ENCODE assay signal across 8 cellular contexts in genomic region chr6:159973951-159974350, GRCh38. TPM values are rescaled to one million over a fixed set of nuclear protein-coding genes. Genes with fewer than 3 reads are reported as not detected.
DNase-seq lines count a peak whose midpoint lies in the region; ATAC-seq lines count a peak whose summit lies in the region.

No MANE protein-coding gene starts in this region.

- peak overlapping the region; percentile 83 for H3K27ac Mint-ChIP-seq in activated CD8-positive, alpha-beta memory T cell treated with anti-CD3 and anti-CD28 coated beads, Interleukin-2, amount 10 ng/mL, durations not matched to agents 7 days and 5 days

- H3K36me3 Mint-ChIP-seq in activated CD8-positive, alpha-beta memory T cell treated with anti-CD3 and anti-CD28 coated beads, Interleukin-2, amount 10 ng/mL, durations not matched to agents 7 days and 5 days = peaks cover 11% of the 10 kb centered on the region

- peak overlapping the region in 1 of 5 donors; percentile 40 for H3K9ac ChIP-seq in subcutaneous abdominal adipose tissue (ENCODE audit: low read length in 5 of 5)

- H3K4me3 Mint-ChIP-seq in activated CD8-positive, alpha-beta memory T cell treated with anti-CD3 and anti-CD28 coated beads, Interleukin-2, amount 10 ng/mL, durations not matched to agents 7 days and 5 days = peak overlapping the region; percentile 38

- no peaks in the 10 kb centered on the region for H3K9me3 Mint-ChIP-seq in activated CD8-positive, alpha-beta memory T cell treated with anti-CD3 and anti-CD28 coated beads, Interleukin-2, amount 10 ng/mL, durations not matched to agents 7 days and 5 days (ENCODE audit: low read depth)

- H3K27me3 ChIP-seq in subcutaneous abdominal adipose tissue (ENCODE audit: control insufficient read depth in 5 of 5, insufficient read depth in 4 of 5, low read length in 5 of 5) = peaks cover 0 to 2% (median 0%) of the 10 kb centered on the region in 5 donors

- DNase-seq in activated CD8-positive, alpha-beta memory T cell treated with anti-CD3 and anti-CD28 coated beads, Interleukin-2, amount 10 ng/mL, durations not matched to agents 7 days and 5 days = no peak
- no peak for DNase-seq in activated CD8-positive, alpha-beta memory T cell treated with anti-CD3 and anti-CD28 coated beads for 24 hours
- DNase-seq in NCI-H226 = peak; percentile 72
- no peak for DNase-seq in NCI-H146 (lab: John Stamatoyannopoulos, UW)
- no peak for DNase-seq in hepatic stellate cell (ENCODE audit: low spot score)

- H3K9me3 ChIP-seq in subcutaneous abdominal adipose tissue (ENCODE audit: control insufficient read depth in 5 of 5, low read length in 5 of 5) = no peaks in the 10 kb centered on the region

- H3K4me3 ChIP-seq in subcutaneous abdominal adipose tissue (ENCODE audit: low read depth in 1 of 5, low read length in 5 of 5) = no peak overlapping the region

- ATAC-seq in activated CD8-positive, alpha-beta memory T cell treated with anti-CD3 and anti-CD28 coated beads, Interleukin-2, amount 10 ng/mL, durations not matched to agents 7 days and 5 days = peak; percentile 34
- ATAC-seq in HG02798 (IDR thresholded peaks at IDR 0.05; ENCODE audit: poor library complexity, unreplicated experiment) (peak; percentile 58), esophagus mucosa (peak; percentile 39)

- peak overlapping the region; percentile 64 for H3K27ac ChIP-seq in subcutaneous abdominal adipose tissue (ENCODE audit: low read depth, low read length)

- peaks cover 85% of the 10 kb centered on the region for H3K4me1 Mint-ChIP-seq in activated CD8-positive, alpha-beta memory T cell treated with anti-CD3 and anti-CD28 coated beads, Interleukin-2, amount 10 ng/mL, durations not matched to agents 7 days and 5 days

- CTCF ChIA-PET in activated CD8-positive, alpha-beta memory T cell treated with anti-CD3 and anti-CD28 coated beads, Interleukin-2, amount 10 ng/mL, durations not matched to agents 7 days and 5 days (lab: Charles Lee) = interaction anchor here (0.9 to 1.5 kb wide), 2 partner anchors 10 to 13 kb away, joined by 3 to 4 read pairs; no protein-coding TSS in a partner anchor

- H3K27me3 Mint-ChIP-seq in activated CD8-positive, alpha-beta memory T cell treated with anti-CD3 and anti-CD28 coated beads, Interleukin-2, amount 10 ng/mL, durations not matched to agents 7 days and 5 days = no peaks in the 10 kb centered on the region

- peaks cover 16 to 61% (median 56%) of the 10 kb centered on the region in 5 donors for H3K4me1 ChIP-seq in subcutaneous abdominal adipose tissue (ENCODE audit: control insufficient read depth in 5 of 5, insufficient read depth in 5 of 5, low read length in 5 of 5)

- H3K36me3 ChIP-seq in subcutaneous abdominal adipose tissue (ENCODE audit: control insufficient read depth in 5 of 5, insufficient read depth in 5 of 5, low read length in 5 of 5) = no peaks in the 10 kb centered on the region

RNA-seq across cellular contexts. Expression of gene IGF2R, which starts 5.1 kb away (rescaled TPM):
- total RNA-seq in activated CD8-positive, alpha-beta memory T cell treated with anti-CD3 and anti-CD28 coated beads, Interleukin-2, amount 10 ng/mL, durations not matched to agents 7 days and 5 days = 10 to 100 TPM; 74.5 to 83.1 TPM
- total RNA-seq in esophagus mucosa = 53.5 TPM
